In genomic region chr22:45878051-45878764, GRCh38 we compare ENCODE assay signal across 12 cellular contexts.
DNase-seq lines count a peak whose midpoint lies in the region; ATAC-seq, FAIRE-seq and TF ChIP-seq lines count a peak whose summit lies in the region.
"Had no signal": no experiment of that assay in that cellular context is flagged by ENCODE, and none has a peak within 500 bp of the region (broad histone marks: within the 10 kb centered on the region; RNA-seq: fewer than 3 reads in every experiment).

No MANE protein-coding gene starts in this region.

- FAIRE-seq in D721Med (lab: Jason Lieb, UNC) = no peak
- FAIRE-seq: GM12892 had no signal

- peaks cover 8% of the 10 kb centered on the region for H3K9me3 Mint-ChIP-seq in nephron progenitor cell
- peaks cover under 1% of the 10 kb centered on the region in 2 donors for H3K9me3 Mint-ChIP-seq in stimulated activated naive CD8-positive, alpha-beta T cell treated with anti-CD3 and anti-CD28 coated beads, Interleukin-15, amount 100 ng/mL, for 72 hours

- H3K4me3 Mint-ChIP-seq in nephron progenitor cell = no peak overlapping the region
- no peak overlapping the region for H3K4me3 Mint-ChIP-seq in stimulated activated naive CD8-positive, alpha-beta T cell treated with anti-CD3 and anti-CD28 coated beads, Interleukin-15, amount 100 ng/mL, for 72 hours
- H3K4me3 Mint-ChIP-seq: immature natural killer cell had no signal

- DNase-seq in D721Med (ENCODE audit: insufficient read length, low spot score) (peak; percentile 28), NCI-H1417 (lab: John Stamatoyannopoulos, UW) (peak in 2 of 3 experiments; percentile 75 to 90), cerebellar cortex (ENCODE audit: low spot score) (peak; percentile 19), nephron progenitor cell (peak; percentile 40), foreskin fibroblast (no peak)
- DNase-seq in stimulated activated naive CD8-positive, alpha-beta T cell treated with anti-CD3 and anti-CD28 coated beads, Interleukin-15, amount 100 ng/mL, for 72 hours = no peak
- no peak for DNase-seq in activated naive CD4-positive, alpha-beta T cell treated with anti-CD3 and anti-CD28 coated beads, Interleukin-2, amount 50 U/mL, for 16 hours
- DNase-seq: brain microvascular endothelial cell, immature natural killer cell had no signal

- H3K36me3 Mint-ChIP-seq in nephron progenitor cell (ENCODE audit: low read depth) = peaks cover 4% of the 10 kb centered on the region
- H3K36me3 Mint-ChIP-seq: immature natural killer cell had no signal

- TF ChIP-seq CTCF in D721Med (IDR thresholded peaks at IDR 0.05; ENCODE audit: insufficient read depth, missing control alignments) (no peak), nephron progenitor cell (IDR thresholded peaks at IDR 0.05) (no peak), foreskin fibroblast (IDR thresholded peaks at IDR 0.05; ENCODE audit: low read depth, low read length) (no peak)

- ATAC-seq in HG02588 (IDR thresholded peaks at IDR 0.05; ENCODE audit: unreplicated experiment) = no peak
- ATAC-seq in stimulated activated naive CD8-positive, alpha-beta T cell treated with anti-CD3 and anti-CD28 coated beads, Interleukin-15, amount 100 ng/mL, for 72 hours = no peak
- ATAC-seq: esophagus mucosa had no signal

- no peak overlapping the region for H3K4me3 ChIP-seq in foreskin fibroblast (ENCODE audit: low read depth in 1 of 2, low read length in 2 of 2)

- H3K27ac Mint-ChIP-seq in nephron progenitor cell = no peak overlapping the region
- H3K27ac Mint-ChIP-seq in stimulated activated naive CD8-positive, alpha-beta T cell treated with anti-CD3 and anti-CD28 coated beads, Interleukin-15, amount 100 ng/mL, for 72 hours = no peak overlapping the region
- H3K27ac Mint-ChIP-seq: immature natural killer cell had no signal

- H3K27me3 Mint-ChIP-seq in nephron progenitor cell (ENCODE audit: low read depth, poor library complexity) = peaks cover 89% of the 10 kb centered on the region
- H3K27me3 Mint-ChIP-seq in stimulated activated naive CD8-positive, alpha-beta T cell treated with anti-CD3 and anti-CD28 coated beads, Interleukin-15, amount 100 ng/mL, for 72 hours = peaks cover 81% of the 10 kb centered on the region

- peaks cover 34% of the 10 kb centered on the region for H3K4me1 Mint-ChIP-seq in nephron progenitor cell
- H3K4me1 Mint-ChIP-seq in stimulated activated naive CD8-positive, alpha-beta T cell treated with anti-CD3 and anti-CD28 coated beads, Interleukin-15, amount 100 ng/mL, for 72 hours = peaks cover 10% of the 10 kb centered on the region
- H3K4me1 Mint-ChIP-seq: immature natural killer cell had no signal

Comparison
In these comparisons a context has a peak if more than half of its experiments do, and no peak if none do; other contexts are left out.
1. DNase-seq: peak in D721Med (single experiment), NCI-H1417 (2 of 3), cerebellar cortex (single experiment) and nephron progenitor cell (single experiment); none in foreskin fibroblast (0 of 2), stimulated activated naive CD8-positive, alpha-beta T cell treated with anti-CD3 and anti-CD28 coated beads, Interleukin-15, amount 100 ng/mL, for 72 hours (0 of 2) and activated naive CD4-positive, alpha-beta T cell treated with anti-CD3 and anti-CD28 coated beads, Interleukin-2, amount 50 U/mL, for 16 hours (single experiment).